Comparison of ENCODE assay signal across 1 cellular context in genomic region chr11:120335928-120336640, GRCh38.
A peak's percentile ranks its signal among the peaks of the same experiment; 100 is the strongest.
TF ChIP-seq lines count a peak whose summit lies in the region.

TSS of gene ARHGEF12 (plus strand) at chr11:120336413. CDS start at chr11:120337244, 831 bp downstream.

TF ChIP-seq in K562, 482 proteins besides CTCF, POLR2A, EP300 and RAD21 (continued from another document and continues in another):
- TF ChIP-seq, protein P1, sequence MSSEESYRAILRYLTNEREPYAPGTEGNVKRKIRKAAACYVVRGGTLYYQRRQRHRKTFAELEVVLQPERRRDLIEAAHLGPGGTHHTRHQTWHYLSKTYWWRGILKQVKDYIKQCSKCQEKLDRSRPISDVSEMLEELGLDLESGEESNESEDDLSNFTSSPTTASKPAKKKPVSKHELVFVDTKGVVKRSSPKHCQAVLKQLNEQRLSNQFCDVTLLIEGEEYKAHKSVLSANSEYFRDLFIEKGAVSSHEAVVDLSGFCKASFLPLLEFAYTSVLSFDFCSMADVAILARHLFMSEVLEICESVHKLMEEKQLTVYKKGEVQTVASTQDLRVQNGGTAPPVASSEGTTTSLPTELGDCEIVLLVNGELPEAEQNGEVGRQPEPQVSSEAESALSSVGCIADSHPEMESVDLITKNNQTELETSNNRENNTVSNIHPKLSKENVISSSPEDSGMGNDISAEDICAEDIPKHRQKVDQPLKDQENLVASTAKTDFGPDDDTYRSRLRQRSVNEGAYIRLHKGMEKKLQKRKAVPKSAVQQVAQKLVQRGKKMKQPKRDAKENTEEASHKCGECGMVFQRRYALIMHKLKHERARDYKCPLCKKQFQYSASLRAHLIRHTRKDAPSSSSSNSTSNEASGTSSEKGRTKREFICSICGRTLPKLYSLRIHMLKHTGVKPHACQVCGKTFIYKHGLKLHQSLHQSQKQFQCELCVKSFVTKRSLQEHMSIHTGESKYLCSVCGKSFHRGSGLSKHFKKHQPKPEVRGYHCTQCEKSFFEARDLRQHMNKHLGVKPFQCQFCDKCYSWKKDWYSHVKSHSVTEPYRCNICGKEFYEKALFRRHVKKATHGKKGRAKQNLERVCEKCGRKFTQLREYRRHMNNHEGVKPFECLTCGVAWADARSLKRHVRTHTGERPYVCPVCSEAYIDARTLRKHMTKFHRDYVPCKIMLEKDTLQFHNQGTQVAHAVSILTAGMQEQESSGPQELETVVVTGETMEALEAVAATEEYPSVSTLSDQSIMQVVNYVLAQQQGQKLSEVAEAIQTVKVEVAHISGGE (CRISPR knock-in tag; IDR thresholded peaks at IDR 0.05), result peak in 2 of 3 experiments; percentile 65 to 93; a peak in 3 of 6 replicates
- TF ChIP-seq ZNF583 (CRISPR knock-in tag; IDR thresholded peaks at IDR 0.05) (no peak), WHSC1 (IDR thresholded peaks at IDR 0.05; ENCODE audit: low read length) (no peak), TSHZ1 (CRISPR knock-in tag; IDR thresholded peaks at IDR 0.05) (no peak), RHOXF2B (CRISPR knock-in tag; conservative IDR thresholded peaks at IDR 0.05) (no peak), RBM15 (IDR thresholded peaks at IDR 0.05; ENCODE audit: insufficient read depth, low read length) (no peak), ELF1 (tag; IDR thresholded peaks at IDR 0.05) (peak; percentile 80), FOXJ3 (CRISPR knock-in tag; IDR thresholded peaks at IDR 0.05) (no peak), ETV5 (CRISPR knock-in tag; IDR thresholded peaks at IDR 0.05; ENCODE audit: low read depth) (peak; percentile 84), ZNF124 (CRISPR knock-in tag; IDR thresholded peaks at IDR 0.05) (no peak), PRMT5 (CRISPR knock-in tag; IDR thresholded peaks at IDR 0.05) (no peak), MCM2 (IDR thresholded peaks at IDR 0.05; ENCODE audit: low read depth) (no peak), ATF2 (CRISPR knock-in tag; IDR thresholded peaks at IDR 0.05) (no peak), NCOA1 (IDR thresholded peaks at IDR 0.05; ENCODE audit: low read depth) (no peak), CREB1 (IDR thresholded peaks at IDR 0.05) (peak; percentile 39; the same call in 1 of the 2 replicates), CREB1 (CRISPR knock-in tag; IDR thresholded peaks at IDR 0.05) (peak; percentile 32; the same call in 1 of the 2 replicates), ZNF436 (CRISPR knock-in tag; IDR thresholded peaks at IDR 0.05) (no peak), RBFOX2 (IDR thresholded peaks at IDR 0.05; ENCODE audit: low read depth, low read length) (peak; percentile 81), ZNF644 (tag; IDR thresholded peaks at IDR 0.05; ENCODE audit: low read depth) (peak; percentile 93), HDAC8 (tag; IDR thresholded peaks at IDR 0.05) (no peak), RBM34 (IDR thresholded peaks at IDR 0.05; ENCODE audit: borderline replicate concordance, insufficient read depth, low read length) (no peak), SIN3A (IDR thresholded peaks at IDR 0.05; ENCODE audit: borderline replicate concordance in 2 of 2, control insufficient read depth in 1 of 2, low read depth in 2 of 2, low read length in 2 of 2) (peak in 1 of 2 experiments; percentile 70; a peak in 1 of 4 replicates), POLR3A (IDR thresholded peaks at IDR 0.05; ENCODE audit: borderline replicate concordance, extremely low read depth, insufficient read depth, insufficient read length) (no peak), ZC3H8 (IDR thresholded peaks at IDR 0.05) (no peak), ZNF174 (CRISPR knock-in tag; IDR thresholded peaks at IDR 0.05) (no peak), FOXA3 (CRISPR knock-in tag; conservative IDR thresholded peaks at IDR 0.05 in 1 of 2, IDR thresholded peaks at IDR 0.05 in 1 of 2) (no peak), NFYB (IDR thresholded peaks at IDR 0.05; ENCODE audit: extremely low read depth, insufficient read length) (no peak), ARID3A (IDR thresholded peaks at IDR 0.05; ENCODE audit: borderline replicate concordance, low read depth, low read length) (0 out of 2 replicates have a peak, but pooled peaks have one; percentile 38), LEF1 (IDR thresholded peaks at IDR 0.05) (no peak), POLR2B (IDR thresholded peaks at IDR 0.05; ENCODE audit: low read depth, partially characterized antibody) (peak; percentile 41), ETS2 (tag; IDR thresholded peaks at IDR 0.05; ENCODE audit: borderline replicate concordance, poor library complexity, severe bottlenecking) (no peak), PHF8 (IDR thresholded peaks at IDR 0.05; ENCODE audit: borderline replicate concordance, low read length) (peak; percentile 66; the same call in 1 of the 2 replicates), PTRF (tag; IDR thresholded peaks at IDR 0.05) (no peak), MAFF (IDR thresholded peaks at IDR 0.05; ENCODE audit: low read length) (no peak), NFIC (IDR thresholded peaks at IDR 0.05) (0 out of 2 replicates have a peak, but pooled peaks have one; percentile 35), ZZZ3 (IDR thresholded peaks at IDR 0.05) (no peak), ZNF766 (CRISPR knock-in tag; conservative IDR thresholded peaks at IDR 0.05) (peak; percentile 92), ELF2 (CRISPR knock-in tag; IDR thresholded peaks at IDR 0.05) (peak; percentile 51; the same call in 1 of the 2 replicates), HMGN3 (IDR thresholded peaks at IDR 0.05; ENCODE audit: borderline replicate concordance, extremely low read depth, insufficient read length, low read depth, low read length) (peak; percentile 76), RAD51 (IDR thresholded peaks at IDR 0.05; ENCODE audit: borderline replicate concordance, low read depth) (peak; percentile 36; the same call in 1 of the 2 replicates), ZNF184 (CRISPR knock-in tag; IDR thresholded peaks at IDR 0.05) (no peak), TCF7L2 (IDR thresholded peaks at IDR 0.05; ENCODE audit: low read depth, low read length) (no peak), NR2F6 (CRISPR knock-in tag; IDR thresholded peaks at IDR 0.05) (no peak), NCOA6 (IDR thresholded peaks at IDR 0.05) (no peak), IFI16 (CRISPR knock-in tag; IDR thresholded peaks at IDR 0.05) (no peak)
- TF ChIP-seq, protein P2, sequence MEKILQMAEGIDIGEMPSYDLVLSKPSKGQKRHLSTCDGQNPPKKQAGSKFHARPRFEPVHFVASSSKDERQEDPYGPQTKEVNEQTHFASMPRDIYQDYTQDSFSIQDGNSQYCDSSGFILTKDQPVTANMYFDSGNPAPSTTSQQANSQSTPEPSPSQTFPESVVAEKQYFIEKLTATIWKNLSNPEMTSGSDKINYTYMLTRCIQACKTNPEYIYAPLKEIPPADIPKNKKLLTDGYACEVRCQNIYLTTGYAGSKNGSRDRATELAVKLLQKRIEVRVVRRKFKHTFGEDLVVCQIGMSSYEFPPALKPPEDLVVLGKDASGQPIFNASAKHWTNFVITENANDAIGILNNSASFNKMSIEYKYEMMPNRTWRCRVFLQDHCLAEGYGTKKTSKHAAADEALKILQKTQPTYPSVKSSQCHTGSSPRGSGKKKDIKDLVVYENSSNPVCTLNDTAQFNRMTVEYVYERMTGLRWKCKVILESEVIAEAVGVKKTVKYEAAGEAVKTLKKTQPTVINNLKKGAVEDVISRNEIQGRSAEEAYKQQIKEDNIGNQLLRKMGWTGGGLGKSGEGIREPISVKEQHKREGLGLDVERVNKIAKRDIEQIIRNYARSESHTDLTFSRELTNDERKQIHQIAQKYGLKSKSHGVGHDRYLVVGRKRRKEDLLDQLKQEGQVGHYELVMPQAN (IDR thresholded peaks at IDR 0.05; ENCODE audit: borderline replicate concordance), result peak; percentile 54; the same call in 1 of the 2 replicates
- TF ChIP-seq, protein P3, sequence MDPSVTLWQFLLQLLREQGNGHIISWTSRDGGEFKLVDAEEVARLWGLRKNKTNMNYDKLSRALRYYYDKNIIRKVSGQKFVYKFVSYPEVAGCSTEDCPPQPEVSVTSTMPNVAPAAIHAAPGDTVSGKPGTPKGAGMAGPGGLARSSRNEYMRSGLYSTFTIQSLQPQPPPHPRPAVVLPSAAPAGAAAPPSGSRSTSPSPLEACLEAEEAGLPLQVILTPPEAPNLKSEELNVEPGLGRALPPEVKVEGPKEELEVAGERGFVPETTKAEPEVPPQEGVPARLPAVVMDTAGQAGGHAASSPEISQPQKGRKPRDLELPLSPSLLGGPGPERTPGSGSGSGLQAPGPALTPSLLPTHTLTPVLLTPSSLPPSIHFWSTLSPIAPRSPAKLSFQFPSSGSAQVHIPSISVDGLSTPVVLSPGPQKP (CRISPR knock-in tag; IDR thresholded peaks at IDR 0.05), result no peak
- TF ChIP-seq, protein P4, sequence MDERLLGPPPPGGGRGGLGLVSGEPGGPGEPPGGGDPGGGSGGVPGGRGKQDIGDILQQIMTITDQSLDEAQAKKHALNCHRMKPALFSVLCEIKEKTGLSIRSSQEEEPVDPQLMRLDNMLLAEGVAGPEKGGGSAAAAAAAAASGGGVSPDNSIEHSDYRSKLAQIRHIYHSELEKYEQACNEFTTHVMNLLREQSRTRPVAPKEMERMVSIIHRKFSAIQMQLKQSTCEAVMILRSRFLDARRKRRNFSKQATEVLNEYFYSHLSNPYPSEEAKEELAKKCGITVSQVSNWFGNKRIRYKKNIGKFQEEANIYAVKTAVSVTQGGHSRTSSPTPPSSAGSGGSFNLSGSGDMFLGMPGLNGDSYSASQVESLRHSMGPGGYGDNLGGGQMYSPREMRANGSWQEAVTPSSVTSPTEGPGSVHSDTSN (CRISPR knock-in tag; IDR thresholded peaks at IDR 0.05; ENCODE audit: low read depth), result no peak
- TF ChIP-seq, protein P4 (tag; conservative IDR thresholded peaks at IDR 0.05; ENCODE audit: low read depth), result no peak
- TF ChIP-seq, protein P5, sequence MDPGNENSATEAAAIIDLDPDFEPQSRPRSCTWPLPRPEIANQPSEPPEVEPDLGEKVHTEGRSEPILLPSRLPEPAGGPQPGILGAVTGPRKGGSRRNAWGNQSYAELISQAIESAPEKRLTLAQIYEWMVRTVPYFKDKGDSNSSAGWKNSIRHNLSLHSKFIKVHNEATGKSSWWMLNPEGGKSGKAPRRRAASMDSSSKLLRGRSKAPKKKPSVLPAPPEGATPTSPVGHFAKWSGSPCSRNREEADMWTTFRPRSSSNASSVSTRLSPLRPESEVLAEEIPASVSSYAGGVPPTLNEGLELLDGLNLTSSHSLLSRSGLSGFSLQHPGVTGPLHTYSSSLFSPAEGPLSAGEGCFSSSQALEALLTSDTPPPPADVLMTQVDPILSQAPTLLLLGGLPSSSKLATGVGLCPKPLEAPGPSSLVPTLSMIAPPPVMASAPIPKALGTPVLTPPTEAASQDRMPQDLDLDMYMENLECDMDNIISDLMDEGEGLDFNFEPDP (CRISPR knock-in tag; IDR thresholded peaks at IDR 0.05), result no peak
